15 cellular contexts compared by ENCODE assay signal in genomic region chr5:102922111-102922510, GRCh38.
DNase-seq lines count a peak whose midpoint lies in the region; ATAC-seq, FAIRE-seq and TF ChIP-seq lines count a peak whose summit lies in the region.
"Had no signal": no experiment of that assay in that cellular context is flagged by ENCODE, and none has a peak within 500 bp of the region (broad histone marks: within the 10 kb centered on the region; RNA-seq: fewer than 3 reads in every experiment).

No MANE protein-coding gene starts in this region.

- peak overlapping the region; percentile 1 to 35 (median 22) for H3K27ac Mint-ChIP-seq in nephron
- H3K27ac Mint-ChIP-seq: CD4-positive, alpha-beta memory T cell had no signal

- no peak for TF ChIP-seq RAD21 in SK-N-SH (IDR thresholded peaks at IDR 0.05; ENCODE audit: low read length)

- peak overlapping the region in 1 of 3 experiments; percentile 12 for H3K4me3 Mint-ChIP-seq in nephron
- H3K4me3 Mint-ChIP-seq: CD4-positive, alpha-beta memory T cell had no signal

- FAIRE-seq in H54 (lab: Jason Lieb, UNC), result peak; percentile 38
- FAIRE-seq: A204.1, D721Med had no signal

- H3K27me3 Mint-ChIP-seq in nephron (ENCODE audit: low read depth), result no peaks in the 10 kb centered on the region
- H3K27me3 Mint-ChIP-seq: CD4-positive, alpha-beta memory T cell had no signal

- H3K27ac ChIP-seq in SK-N-SH (ENCODE audit: low read depth in 2 of 2, low read length in 1 of 2), result peak overlapping the region; percentile 82 to 95
- H3K27ac ChIP-seq: C4-2B had no signal

- H3K4me2 ChIP-seq in SK-N-SH, result no peak overlapping the region

- peaks cover 48% of the 10 kb centered on the region for H3K4me1 Mint-ChIP-seq in nephron
- H3K4me1 Mint-ChIP-seq: CD4-positive, alpha-beta memory T cell had no signal

- no peak for TF ChIP-seq POLR2A in H54 (IDR thresholded peaks at IDR 0.05; ENCODE audit: low read depth, low read length)

- ATAC-seq in HG03025 (IDR thresholded peaks at IDR 0.05; ENCODE audit: low FRiP score, unreplicated experiment), result no peak

- no peaks in the 10 kb centered on the region for H4K20me1 ChIP-seq in SK-N-SH (ENCODE audit: insufficient read depth)

- no peak for TF ChIP-seq EP300 in SK-N-SH (IDR thresholded peaks at IDR 0.05; ENCODE audit: borderline replicate concordance in 1 of 2, low read depth in 1 of 2, low read length in 1 of 2)

- H3K27me3 ChIP-seq in SK-N-SH (ENCODE audit: insufficient read depth), result no peaks in the 10 kb centered on the region
- H3K27me3 ChIP-seq: BE2C had no signal

- TF ChIP-seq CTCF in SK-N-SH (IDR thresholded peaks at IDR 0.05) (no peak), nephron (IDR thresholded peaks at IDR 0.05; ENCODE audit: unreplicated experiment in 3 of 3) (no peak)

- DNase-seq in H54 (ENCODE audit: insufficient read length, low spot score) (no peak), SK-N-SH (no peak), SHP77 treated with DMSO at 0.1 percent for 48 hours (lab: John Stamatoyannopoulos, UW) (no peak), globus pallidus (ENCODE audit: low spot score) (no peak), head of caudate nucleus (no peak)
- DNase-seq: CD4-positive, alpha-beta memory T cell; DMS153; DND-41; GDM1 had no signal

- no peaks in the 10 kb centered on the region for H3K9me2 ChIP-seq in SK-N-SH

- POLR2A ChIA-PET in SK-N-SH (lab: Yijun Ruan, JAX), result no interaction called here

- WGBS in SK-N-SH (ENCODE audit: low lambda C conversion rate), result 77% methylated on average over 5 of the region's 5 CpGs

- H3K4me1 ChIP-seq in SK-N-SH (ENCODE audit: control insufficient read depth in 1 of 2, insufficient read depth in 2 of 2, low read depth in 1 of 2, low read length in 1 of 2), result peaks cover 17 to 32% of the 10 kb centered on the region in 2 experiments

- no peak overlapping the region for H3K4me3 ChIP-seq in SK-N-SH (ENCODE audit: low read depth in 2 of 2, low read length in 1 of 2)

- no peaks in the 10 kb centered on the region for H3K9me3 Mint-ChIP-seq in nephron
- H3K9me3 Mint-ChIP-seq: CD4-positive, alpha-beta memory T cell had no signal

- peaks cover 17% of the 10 kb centered on the region for H3K36me3 Mint-ChIP-seq in nephron (ENCODE audit: low read depth)

- CTCF ChIA-PET in SK-N-SH (lab: Yijun Ruan, JAX), result interaction anchor here (0.7 to 3.8 kb wide), 4 partner anchors 10 to 20 kb away, joined by 3 to 12 read pairs (median 3); no protein-coding TSS in a partner anchor

- intact Hi-C loops in head of caudate nucleus (cut with DNase I), result no loop called here

- no peak overlapping the region for H3K9ac ChIP-seq in SK-N-SH

- H3K9me3 ChIP-seq in SK-N-SH, result no peaks in the 10 kb centered on the region
- H3K9me3 ChIP-seq: BE2C had no signal

- peaks cover 25% of the 10 kb centered on the region for H3F3A ChIP-seq in SK-N-SH (replicated peaks; ENCODE audit: insufficient read depth)

- no peak overlapping the region for H2AFZ ChIP-seq in SK-N-SH (ENCODE audit: low read depth)

- peaks cover 27 to 36% of the 10 kb centered on the region in 2 experiments for H3K36me3 ChIP-seq in SK-N-SH (replicated peaks in 1 of 2; ENCODE audit: control insufficient read depth in 1 of 2, insufficient read depth in 2 of 2, low read length in 1 of 2)
- H3K36me3 ChIP-seq: BE2C had no signal

- H3K79me2 ChIP-seq in SK-N-SH (ENCODE audit: insufficient read depth), result peaks cover 18% of the 10 kb centered on the region

TF ChIP-seq in SK-N-SH, 30 proteins besides CTCF, POLR2A, EP300 and RAD21:
- TF ChIP-seq ELF1 (IDR thresholded peaks at IDR 0.05) (no peak), MXI1 (IDR thresholded peaks at IDR 0.05; ENCODE audit: low read depth, low read length) (no peak), RFX5 (IDR thresholded peaks at IDR 0.05; ENCODE audit: low read length) (no peak), NRF1 (IDR thresholded peaks at IDR 0.05; ENCODE audit: low read depth, low read length) (no peak), TEAD4 (IDR thresholded peaks at IDR 0.05; ENCODE audit: borderline replicate concordance, insufficient read depth) (no peak), USF2 (IDR thresholded peaks at IDR 0.05; ENCODE audit: borderline replicate concordance, low read depth, low read length) (no peak), JUND (IDR thresholded peaks at IDR 0.05) (no peak), FOSL2 (IDR thresholded peaks at IDR 0.05; ENCODE audit: borderline replicate concordance, low read depth) (no peak), NFIC (IDR thresholded peaks at IDR 0.05; ENCODE audit: borderline replicate concordance) (no peak), PBX3 (IDR thresholded peaks at IDR 0.05) (no peak), RXRA (IDR thresholded peaks at IDR 0.05; ENCODE audit: borderline replicate concordance, low read depth) (no peak), CHD2 (IDR thresholded peaks at IDR 0.05; ENCODE audit: low read length, partially characterized antibody) (no peak), FOXJ3 (CRISPR knock-in tag; IDR thresholded peaks at IDR 0.05) (no peak)
- TF ChIP-seq, protein P1, sequence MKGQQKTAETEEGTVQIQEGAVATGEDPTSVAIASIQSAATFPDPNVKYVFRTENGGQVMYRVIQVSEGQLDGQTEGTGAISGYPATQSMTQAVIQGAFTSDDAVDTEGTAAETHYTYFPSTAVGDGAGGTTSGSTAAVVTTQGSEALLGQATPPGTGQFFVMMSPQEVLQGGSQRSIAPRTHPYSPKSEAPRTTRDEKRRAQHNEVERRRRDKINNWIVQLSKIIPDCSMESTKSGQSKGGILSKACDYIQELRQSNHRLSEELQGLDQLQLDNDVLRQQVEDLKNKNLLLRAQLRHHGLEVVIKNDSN (IDR thresholded peaks at IDR 0.05; ENCODE audit: borderline replicate concordance, low read depth), result no peak
TF ChIP-seq in SK-N-SH: peak in this region for 0.
